12 cellular contexts compared by ENCODE assay signal in genomic region chr17:76138234-76138895, GRCh38. TPM values are rescaled to one million over a fixed set of nuclear protein-coding genes. Genes with fewer than 3 reads are reported as not detected.
DNase-seq lines count a peak whose midpoint lies in the region; ATAC-seq and TF ChIP-seq lines count a peak whose summit lies in the region.
"Had no signal": no experiment of that assay in that cellular context is flagged by ENCODE, and none has a peak within 500 bp of the region (broad histone marks: within the 10 kb centered on the region; RNA-seq: fewer than 3 reads in every experiment).

No MANE protein-coding gene starts in this region.

- no peaks in the 10 kb centered on the region for H3K36me3 ChIP-seq in thyroid gland
- no peaks in the 10 kb centered on the region for H3K36me3 ChIP-seq in PC-3 (ENCODE audit: low read depth, low read length)
- H3K36me3 ChIP-seq: heart right ventricle had no signal

- H2AFZ ChIP-seq in PC-3 (ENCODE audit: low read length): no peak overlapping the region
- H2AFZ ChIP-seq: GM23248 had no signal

- H3K9me3 ChIP-seq in thyroid gland: no peaks in the 10 kb centered on the region
- H3K9me3 ChIP-seq in PC-3 (ENCODE audit: low read length): no peaks in the 10 kb centered on the region
- H3K9me3 ChIP-seq: heart right ventricle had no signal

- WGBS in thyroid gland, 2 donors: 13 to 17% methylated on average over 21 to 23 of the region's 23 CpGs

- intact Hi-C loops in thyroid gland (cut with DNase I) (no loop called here), PC-3 (cut with micrococcal nuclease) (no loop called here)

- CTCF ChIA-PET in activated naive CD4-positive, alpha-beta T cell treated with anti-CD3 and anti-CD28 coated beads, Interleukin-2, amount 10 ng/mL, durations not matched to agents 7 days and 5 days (lab: Charles Lee): interaction anchor here (1.6 kb wide), 1 partner anchor 141 kb away, joined by 5 read pairs; no protein-coding TSS in a partner anchor
- CTCF ChIA-PET in WTC11 (lab: Charles Lee): interaction anchor here (0.6 to 9.7 kb wide), 6 partner anchors 15 to 932 kb away, joined by 3 to 176 read pairs (median 6); no protein-coding TSS in a partner anchor
- CTCF ChIA-PET in PC-3 (lab: Charles Lee): no interaction called here

- H3K4me1 Mint-ChIP-seq in activated naive CD4-positive, alpha-beta T cell treated with anti-CD3 and anti-CD28 coated beads, Interleukin-2, amount 10 ng/mL, durations not matched to agents 7 days and 5 days: peaks cover 54% of the 10 kb centered on the region
- peaks cover 78% of the 10 kb centered on the region for H3K4me1 Mint-ChIP-seq in WTC11

- POLR2A ChIA-PET in WTC11 (lab: Charles Lee): interaction anchor here (0.6 kb wide), 1 partner anchor 134 kb away, joined by 3 read pairs; no protein-coding TSS in a partner anchor
- POLR2A ChIA-PET in PC-3 (lab: Charles Lee; ENCODE audit: unreplicated experiment): no interaction called here

- H3K27me3 Mint-ChIP-seq in activated naive CD4-positive, alpha-beta T cell treated with anti-CD3 and anti-CD28 coated beads, Interleukin-2, amount 10 ng/mL, durations not matched to agents 7 days and 5 days: peaks cover 45% of the 10 kb centered on the region
- H3K27me3 Mint-ChIP-seq in WTC11 (ENCODE audit: low read depth): peaks cover 76% of the 10 kb centered on the region

- TF ChIP-seq POLR2A in thyroid gland (IDR thresholded peaks at IDR 0.05): peak in 1 of 2 donors; percentile 41

- no peaks in the 10 kb centered on the region for H3F3A ChIP-seq in PC-3 (ENCODE audit: low read length, unreplicated experiment)

- no peaks in the 10 kb centered on the region for H3K79me2 ChIP-seq in PC-3 (ENCODE audit: low read length)

- H3K4me2 ChIP-seq in PC-3 (ENCODE audit: low read length): no peak overlapping the region

- peak; percentile 20 for DNase-seq in activated naive CD4-positive, alpha-beta T cell treated with anti-CD3 and anti-CD28 coated beads, Interleukin-2, amount 10 ng/mL, durations not matched to agents 7 days and 5 days
- DNase-seq in activated naive CD4-positive, alpha-beta T cell (lab: John Stamatoyannopoulos, UW): no peak
- DNase-seq in WTC11 (ENCODE audit: low spot score): peak; percentile 31
- peak; percentile 58 for DNase-seq in kidney glomerular epithelial cell (lab: John Stamatoyannopoulos, UW)
- peak; percentile 92 to 93 for DNase-seq in thyroid gland
- DNase-seq in PC-3: no peak
- DNase-seq: activated CD4-positive, alpha-beta T cell treated with anti-CD3 and anti-CD28 coated beads, Interleukin-2, amount 50 U/mL, for 1 hour; GM23248; heart right ventricle had no signal

- no peaks in the 10 kb centered on the region for H3K36me3 Mint-ChIP-seq in activated naive CD4-positive, alpha-beta T cell treated with anti-CD3 and anti-CD28 coated beads, Interleukin-2, amount 10 ng/mL, durations not matched to agents 7 days and 5 days
- H3K36me3 Mint-ChIP-seq in WTC11: no peaks in the 10 kb centered on the region

- TF ChIP-seq CTCF in WTC11 (IDR thresholded peaks at IDR 0.05): no peak
- no peak for TF ChIP-seq CTCF in thyroid gland (IDR thresholded peaks at IDR 0.05)
- no peak for TF ChIP-seq CTCF in PC-3 (conservative IDR thresholded peaks at IDR 0.05; ENCODE audit: low read depth, low read length)

- H3K9me3 Mint-ChIP-seq in activated naive CD4-positive, alpha-beta T cell treated with anti-CD3 and anti-CD28 coated beads, Interleukin-2, amount 10 ng/mL, durations not matched to agents 7 days and 5 days: no peaks in the 10 kb centered on the region
- H3K9me3 Mint-ChIP-seq in WTC11: no peaks in the 10 kb centered on the region

- H3K27ac ChIP-seq in thyroid gland (peak overlapping the region; percentile 34 to 68 (median 60)), PC-3 (ENCODE audit: low read length) (no peak overlapping the region)
- H3K27ac ChIP-seq: GM23248, heart right ventricle had no signal

- no peak overlapping the region for H3K9ac ChIP-seq in PC-3 (ENCODE audit: low read length)
- H3K9ac ChIP-seq: GM23248 had no signal

- BruUV-seq in PC-3 (replicated peaks; lab: Mats Ljungman, UMichigan): no TSS peak

- H3K4me1 ChIP-seq in thyroid gland (peaks cover 33 to 45% of the 10 kb centered on the region in 2 donors), PC-3 (ENCODE audit: insufficient read depth, low read length) (peaks cover 13% of the 10 kb centered on the region)

- ATAC-seq in WTC11 (no peak), PC-3 (no peak), HG03025 (IDR thresholded peaks at IDR 0.05; ENCODE audit: low FRiP score, unreplicated experiment) (no peak), GM19463 (IDR thresholded peaks at IDR 0.05; ENCODE audit: unreplicated experiment) (no peak)

- no peaks in the 10 kb centered on the region for H3K9me2 ChIP-seq in PC-3 (replicated peaks; ENCODE audit: low read length)

- H3K27ac Mint-ChIP-seq in activated naive CD4-positive, alpha-beta T cell treated with anti-CD3 and anti-CD28 coated beads, Interleukin-2, amount 10 ng/mL, durations not matched to agents 7 days and 5 days: no peak overlapping the region
- H3K27ac Mint-ChIP-seq in WTC11: no peak overlapping the region

- H3K4me3 Mint-ChIP-seq in activated naive CD4-positive, alpha-beta T cell treated with anti-CD3 and anti-CD28 coated beads, Interleukin-2, amount 10 ng/mL, durations not matched to agents 7 days and 5 days: no peak overlapping the region
- peak overlapping the region; percentile 87 for H3K4me3 Mint-ChIP-seq in WTC11

- H3K27me3 ChIP-seq in thyroid gland (no peaks in the 10 kb centered on the region), PC-3 (ENCODE audit: low read length) (no peaks in the 10 kb centered on the region)

- H4K20me1 ChIP-seq in PC-3 (ENCODE audit: low read length): no peaks in the 10 kb centered on the region

- peak overlapping the region in 1 of 3 donors; percentile 4 for H3K4me3 ChIP-seq in thyroid gland (replicated peaks in 1 of 3)
- H3K4me3 ChIP-seq in PC-3 (ENCODE audit: low read length): no peak overlapping the region
- H3K4me3 ChIP-seq: GM23248, heart right ventricle had no signal

TF ChIP-seq in WTC11, 78 proteins besides CTCF, POLR2A, EP300 and RAD21:
- TF ChIP-seq CDX4 (CRISPR knock-in tag; IDR thresholded peaks at IDR 0.05; ENCODE audit: borderline replicate concordance) (no peak), MAX (CRISPR knock-in tag; IDR thresholded peaks at IDR 0.05) (peak; percentile 46; the same call in 1 of the 2 replicates), MYBL2 (CRISPR knock-in tag; IDR thresholded peaks at IDR 0.05) (no peak), GABPB1 (CRISPR knock-in tag; IDR thresholded peaks at IDR 0.05) (peak; percentile 31; the same call in 1 of the 2 replicates)

RNA-seq across cellular contexts. Expression of gene FOXJ1, which starts 2.7 kb away (rescaled TPM):
- 6.2 to 11.8 TPM (median 6.8 TPM) in 3 replicates for total RNA-seq in WTC11 (2021)
- total RNA-seq in thyroid gland: 1 to 10 TPM; 1.1 to 6.5 (median 5.7) TPM
- 0.26 and 0.69 TPM in 2 replicates for total RNA-seq in PC-3 (2014; rRNA removed)
- total RNA-seq: GM23248, heart right ventricle, HT1080 had no signal

RNA-seq across cellular contexts. Expression of gene EXOC7, which starts 34.8 kb away (rescaled TPM):
- total RNA-seq in WTC11 (2021): 90.0 to 126 TPM (median 96.2 TPM) in 3 replicates
- 100 to 1,000 TPM in 3 of 4 donors, 10 to 100 TPM in 1; 97.8 to 131 (median 115) TPM for total RNA-seq in thyroid gland
- total RNA-seq in PC-3 (2014; rRNA removed): 153 and 173 TPM in 2 replicates

RNA-seq across cellular contexts. Expression of gene ZACN, which starts 59.4 kb away (rescaled TPM):
- total RNA-seq in WTC11 (2021) (0.07 to 0.28 TPM (median 0.11 TPM) in 3 replicates), thyroid gland (1 to 10 TPM in 1 of 4 donors, not detected in 3; 2.2 TPM), PC-3 (2014; rRNA removed) (0.11 TPM in 1 of 2 replicates, not detected in the other)
- total RNA-seq: GM23248, heart right ventricle had no signal

Comparison
In these comparisons a context has a peak if more than half of its experiments do, and no peak if none do; other contexts are left out.
1. DNase-seq: peak in activated naive CD4-positive, alpha-beta T cell treated with anti-CD3 and anti-CD28 coated beads, Interleukin-2, amount 10 ng/mL, durations not matched to agents 7 days and 5 days (single experiment), WTC11 (single experiment), kidney glomerular epithelial cell (single experiment) and thyroid gland (2 of 2); none in activated naive CD4-positive, alpha-beta T cell (0 of 4) and PC-3 (single experiment).